13 cellular contexts compared by ENCODE assay signal in genomic region chr5:115450741-115451140, GRCh38.
A peak's percentile ranks its signal among the peaks of the same experiment; 100 is the strongest.
DNase-seq lines count a peak whose midpoint lies in the region; ATAC-seq, FAIRE-seq and TF ChIP-seq lines count a peak whose summit lies in the region.
"Had no signal": no experiment of that assay in that cellular context is flagged by ENCODE, and none has a peak within 500 bp of the region (broad histone marks: within the 10 kb centered on the region; RNA-seq: fewer than 3 reads in every experiment).

No MANE protein-coding gene starts in this region.

- H3K4me1 ChIP-seq in right atrium auricular region, result peaks cover 0 to 29% of the 10 kb centered on the region in 2 donors

- no peak overlapping the region for H3K4me3 ChIP-seq in right atrium auricular region
- H3K4me3 ChIP-seq: K562 had no signal

- no peaks in the 10 kb centered on the region for H3K36me3 ChIP-seq in right atrium auricular region

- intact Hi-C loops in Right ventricle myocardium inferior (cut with DNase I), result no loop called here

- no peak overlapping the region for H3K27ac ChIP-seq in right atrium auricular region
- no peak overlapping the region for H3K27ac ChIP-seq in caudate nucleus (ENCODE audit: low read depth, low read length)

- no peak for TF ChIP-seq CTCF in right atrium auricular region (IDR thresholded peaks at IDR 0.05)

- H3K27me3 ChIP-seq in right atrium auricular region, result no peaks in the 10 kb centered on the region

- FAIRE-seq in urothelium cell line (lab: Jason Lieb, UNC), result peak; percentile 50
- FAIRE-seq: GM19239, K562 had no signal

- DNase-seq in Right ventricle myocardium inferior (ENCODE audit: missing footprints), result no peak
- DNase-seq in right atrium auricular region (ENCODE audit: low spot score), result no peak
- DNase-seq in NCI-H69 (lab: John Stamatoyannopoulos, UW), result peak; percentile 83
- peak; percentile 77 for DNase-seq in glomerular visceral epithelial cell (ENCODE audit: extremely low spot score)
- DNase-seq in urothelium cell line (ENCODE audit: low spot score), result no peak
- DNase-seq in anterior cingulate cortex (lab: John Stamatoyannopoulos, UW), result no peak
- no peak for DNase-seq in caudate nucleus (lab: John Stamatoyannopoulos, UW)
- DNase-seq in T-helper 9 cell, result no peak
- DNase-seq: ACHN; activated naive CD8-positive, alpha-beta T cell treated with anti-CD3 and anti-CD28 coated beads for 36 hours; stimulated activated CD4-positive, alpha-beta T cell treated with anti-CD3 and anti-CD28 coated beads, Interleukin-2, amount 100 ng/mL, for 48 hours had no signal

- no peaks in the 10 kb centered on the region for H3K9me3 ChIP-seq in right atrium auricular region

- ATAC-seq in Right ventricle myocardium inferior, result peak; percentile 48
- ATAC-seq: K562 had no signal

Comparison
In these comparisons a context has a peak if more than half of its experiments do, and no peak if none do; other contexts are left out.
1. DNase-seq: peak in NCI-H69 (single experiment) and glomerular visceral epithelial cell (single experiment); none in Right ventricle myocardium inferior (single experiment), right atrium auricular region (single experiment), urothelium cell line (single experiment), anterior cingulate cortex (0 of 58), caudate nucleus (0 of 61) and T-helper 9 cell (single experiment).